In genomic region chr6:30691208-30691872, GRCh38 we compare ENCODE assay signal across 8 cellular contexts.
DNase-seq lines count a peak whose midpoint lies in the region; ATAC-seq, FAIRE-seq and TF ChIP-seq lines count a peak whose summit lies in the region.

No MANE protein-coding gene starts in this region.

- DNase-seq in D341Med (ENCODE audit: low spot score) (peak; percentile 70), NCI-H69 (lab: John Stamatoyannopoulos, UW) (peak; percentile 76), D721Med (ENCODE audit: insufficient read length, low spot score) (no peak), NCI-H1436 (lab: John Stamatoyannopoulos, UW) (no peak)
- DNase-seq in effector memory CD8-positive, alpha-beta T cell, result no peak
- no peak for DNase-seq in central memory CD4-positive, alpha-beta T cell

- peak overlapping the region; percentile 96 to 98 for H3K27ac Mint-ChIP-seq in effector memory CD8-positive, alpha-beta T cell

- H3K4me3 Mint-ChIP-seq in effector memory CD8-positive, alpha-beta T cell, result peak overlapping the region; percentile 76 to 97

- H3K4me3 ChIP-seq in neutrophil (ENCODE audit: low read depth in 1 of 2, low read length in 1 of 2), result peak overlapping the region; percentile 82 to 87

- H3K36me3 ChIP-seq in neutrophil, result no peaks in the 10 kb centered on the region

- peaks cover 41 to 50% of the 10 kb centered on the region in 2 experiments for H3K4me1 ChIP-seq in neutrophil (ENCODE audit: control insufficient read depth in 1 of 2, insufficient read depth in 1 of 2, low read depth in 1 of 2, low read length in 1 of 2)

- H3K4me1 Mint-ChIP-seq in effector memory CD8-positive, alpha-beta T cell (ENCODE audit: low read depth in 2 of 2), result peaks cover 32 to 40% of the 10 kb centered on the region in 2 donors

- TF ChIP-seq CTCF in neutrophil (IDR thresholded peaks at IDR 0.05) (no peak), D721Med (IDR thresholded peaks at IDR 0.05; ENCODE audit: insufficient read depth, missing control alignments) (no peak)

- no peaks in the 10 kb centered on the region for H3K27me3 ChIP-seq in neutrophil

- no peaks in the 10 kb centered on the region for H3K9me3 ChIP-seq in neutrophil

- FAIRE-seq in D721Med (lab: Jason Lieb, UNC), result no peak

- no peaks in the 10 kb centered on the region for H3K27me3 Mint-ChIP-seq in effector memory CD8-positive, alpha-beta T cell

- H3K27ac ChIP-seq in neutrophil, result peak overlapping the region; percentile 95

- no peaks in the 10 kb centered on the region for H3K9me3 Mint-ChIP-seq in effector memory CD8-positive, alpha-beta T cell

- peaks cover 10% of the 10 kb centered on the region for H3K36me3 Mint-ChIP-seq in effector memory CD8-positive, alpha-beta T cell (ENCODE audit: insufficient read depth)

- ATAC-seq in effector memory CD8-positive, alpha-beta T cell (replicated peaks), result no peak
- no peak for ATAC-seq in HG03520 (IDR thresholded peaks at IDR 0.05; ENCODE audit: unreplicated experiment)

Comparison
In these comparisons a context has a peak if more than half of its experiments do, and no peak if none do; other contexts are left out.
1. DNase-seq: peak in D341Med (single experiment) and NCI-H69 (single experiment); none in effector memory CD8-positive, alpha-beta T cell (0 of 3), central memory CD4-positive, alpha-beta T cell (single experiment), D721Med (single experiment) and NCI-H1436 (single experiment).